23 cellular contexts compared by ENCODE assay signal in the genomic region with DNA sequence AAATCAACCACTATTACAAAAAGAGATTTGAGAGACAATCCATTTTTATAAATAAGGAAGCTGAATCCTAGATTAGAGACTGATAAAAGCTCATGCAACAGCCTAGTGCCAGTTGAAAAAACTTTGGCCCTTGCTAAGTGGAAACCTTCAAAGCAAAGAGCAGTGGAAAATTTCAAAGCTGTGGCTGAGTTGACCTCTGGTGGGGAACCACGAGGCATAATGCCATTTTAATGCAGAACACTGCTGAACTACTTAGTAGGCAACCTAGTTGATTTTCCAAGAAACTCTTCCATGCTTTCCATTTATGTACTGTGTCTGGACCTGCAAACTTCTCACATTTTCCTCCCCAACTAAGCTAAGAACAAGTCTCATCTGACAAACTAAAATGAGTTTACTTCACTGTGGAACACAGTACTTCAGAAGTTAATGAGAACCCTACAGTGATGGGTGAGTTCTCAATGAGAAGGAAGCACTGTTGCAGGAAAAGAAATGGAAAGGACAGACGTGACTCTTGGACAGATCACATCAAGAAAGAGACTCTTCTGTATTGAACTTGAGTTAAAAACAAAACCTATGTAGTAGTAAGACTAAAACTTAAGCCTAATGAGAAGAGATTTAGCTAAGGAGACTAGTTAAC. TPM values are rescaled to one million over a fixed set of nuclear protein-coding genes. Genes with fewer than 3 reads are reported as not detected.
DNase-seq lines count a peak whose midpoint lies in the region; TF ChIP-seq lines count a peak whose summit lies in the region.
"Had no signal": no experiment of that assay in that cellular context is flagged by ENCODE, and none has a peak within 500 bp of the region (broad histone marks: within the 10 kb centered on the region; RNA-seq: fewer than 3 reads in every experiment).

No MANE protein-coding gene starts in this region.

- H3K9me3 ChIP-seq in adipocyte (ENCODE audit: control insufficient read depth, low read length) (no peaks in the 10 kb centered on the region), mesenchymal stem cell (ENCODE audit: control insufficient read depth, low read length) (no peaks in the 10 kb centered on the region), SJCRH30 (replicated peaks) (no peaks in the 10 kb centered on the region)
- H3K9me3 ChIP-seq: BLaER1, esophagus muscularis mucosa, heart left ventricle, sigmoid colon, tibial nerve had no signal

- H2AFZ ChIP-seq in mesenchymal stem cell (ENCODE audit: low read depth, low read length) = no peak overlapping the region
- H2AFZ ChIP-seq: PC-9 had no signal

- H3K27me3 Mint-ChIP-seq in HFFc6 (ENCODE audit: insufficient read depth) = no peaks in the 10 kb centered on the region; the same call in 1 of the 2 replicates

- H3K4me2 ChIP-seq in mesenchymal stem cell (ENCODE audit: low read length, poor library complexity, severe bottlenecking) = no peak overlapping the region
- H3K4me2 ChIP-seq: BLaER1, PC-9 had no signal

- WGBS in mesenchymal stem cell = 52% methylated on average over 1 of the region's 2 CpGs

- H2AK5ac ChIP-seq in mesenchymal stem cell (ENCODE audit: low read length, severe bottlenecking) = no peak overlapping the region

- H3K4me1 ChIP-seq in adipocyte (ENCODE audit: control insufficient read depth, insufficient read depth, low read length) (peaks cover 24% of the 10 kb centered on the region), mesenchymal stem cell (ENCODE audit: control insufficient read depth, insufficient read depth, low read depth, low read length) (peaks cover 1% of the 10 kb centered on the region), SJCRH30 (no peaks in the 10 kb centered on the region)
- H3K4me1 ChIP-seq: BLaER1 had no signal

- no peak overlapping the region for H2BK15ac ChIP-seq in mesenchymal stem cell (ENCODE audit: low read depth, poor library complexity, severe bottlenecking)

- H3K27me3 ChIP-seq in adipocyte (replicated peaks; ENCODE audit: control insufficient read depth, insufficient read depth, low read length) (no peaks in the 10 kb centered on the region), mesenchymal stem cell (ENCODE audit: control insufficient read depth in 1 of 2, insufficient read depth in 1 of 2, low read length in 2 of 2) (no peaks in the 10 kb centered on the region), SJCRH30 (no peaks in the 10 kb centered on the region)
- H3K27me3 ChIP-seq: BLaER1, esophagus muscularis mucosa, heart left ventricle, sigmoid colon, tibial nerve had no signal

- peaks cover 31% of the 10 kb centered on the region for H3K36me3 Mint-ChIP-seq in HFFc6 (ENCODE audit: low read depth)

- H3K4me3 ChIP-seq in adipocyte (ENCODE audit: low read length) (no peak overlapping the region), mesenchymal stem cell (ENCODE audit: insufficient read depth in 1 of 2, low read depth in 1 of 2, low read length in 2 of 2) (no peak overlapping the region), SJCRH30 (no peak overlapping the region)
- H3K4me3 ChIP-seq: BLaER1, esophagus muscularis mucosa, heart left ventricle, PC-9, sigmoid colon, tibial nerve had no signal

- no peak overlapping the region for H2BK12ac ChIP-seq in mesenchymal stem cell (ENCODE audit: low read length in 2 of 2)

- TF ChIP-seq CTCF in HFFc6 (IDR thresholded peaks at IDR 0.05) = no peak

- H3K36me3 ChIP-seq in adipocyte (ENCODE audit: control insufficient read depth, insufficient read depth, low read length, severe bottlenecking) (peaks cover 77% of the 10 kb centered on the region), mesenchymal stem cell (ENCODE audit: control insufficient read depth in 1 of 2, insufficient read depth in 2 of 2, low read depth in 1 of 2, low read length in 2 of 2) (peaks cover 39 to 87% of the 10 kb centered on the region in 2 experiments), SJCRH30 (peaks cover 81% of the 10 kb centered on the region)

- H3K9ac ChIP-seq in adipocyte (ENCODE audit: low read length) (no peak overlapping the region), mesenchymal stem cell (ENCODE audit: low read length) (peak overlapping the region; percentile 1)
- H3K9ac ChIP-seq: BLaER1 had no signal

- no peak overlapping the region for H3K4me3 Mint-ChIP-seq in HFFc6

- H3K4me1 Mint-ChIP-seq in HFFc6 (ENCODE audit: low read depth) = peaks cover 8% of the 10 kb centered on the region

- H4K91ac ChIP-seq in mesenchymal stem cell (ENCODE audit: low read length) = no peak overlapping the region

- no peak overlapping the region for H3K4ac ChIP-seq in mesenchymal stem cell (ENCODE audit: low read depth in 1 of 2, low read length in 2 of 2)

- H3K14ac ChIP-seq in mesenchymal stem cell (ENCODE audit: low read length in 2 of 2) = no peak overlapping the region

- H3K23ac ChIP-seq in mesenchymal stem cell (ENCODE audit: low read length in 2 of 2) = no peak overlapping the region

- H3K27ac ChIP-seq in mesenchymal stem cell (ENCODE audit: low read length, poor library complexity, severe bottlenecking) (no peak overlapping the region), SJCRH30 (no peak overlapping the region)
- H3K27ac ChIP-seq: BLaER1, esophagus muscularis mucosa, heart left ventricle, sigmoid colon, tibial nerve had no signal

- peaks cover 30% of the 10 kb centered on the region for H3K79me1 ChIP-seq in mesenchymal stem cell (replicated peaks; ENCODE audit: low read length, poor library complexity, severe bottlenecking)

- H2BK5ac ChIP-seq in mesenchymal stem cell (ENCODE audit: low read depth, low read length, poor library complexity, severe bottlenecking) = no peak overlapping the region

- H3K18ac ChIP-seq in mesenchymal stem cell (ENCODE audit: low read depth in 1 of 2, low read length in 2 of 2) = no peak overlapping the region

- no peaks in the 10 kb centered on the region for H3K9me3 Mint-ChIP-seq in HFFc6

- H3K27ac Mint-ChIP-seq in HFFc6 = peak overlapping the region; percentile 11; the same call in 1 of the 2 replicates

- no peak overlapping the region for H4K8ac ChIP-seq in mesenchymal stem cell (ENCODE audit: low read length)

- H2BK120ac ChIP-seq in mesenchymal stem cell (ENCODE audit: low read depth, low read length) = no peak overlapping the region

- DNase-seq in HFFc6 (no peak), OCI-M1 (lab: John Stamatoyannopoulos, UW) (peak; percentile 44), adipocyte (ENCODE audit: low read depth) (peak; percentile 10), mesenchymal stem cell (peak; percentile 46), COLO829 (ENCODE audit: low spot score) (no peak), SJCRH30 (no peak), NCI-H128 (lab: John Stamatoyannopoulos, UW; ENCODE audit: unreplicated experiment) (no peak)
- DNase-seq: activated CD4-positive, CD25-positive, alpha-beta regulatory T cell treated with anti-CD3 and anti-CD28 coated beads, Interleukin-2, amount 50 U/mL, for 72 hours; dermis blood vessel endothelial cell; DMS79; GOT3; heart left ventricle; midbrain; NCI-H187; NCI-H510A treated with DMSO at 0.1 percent for 48 hours; occipital lobe; PC-9; sigmoid colon; stimulated activated CD4-positive, alpha-beta T cell treated with anti-CD3 and anti-CD28 coated beads, Interleukin-2, amount 100 ng/mL, for 48 hours; stimulated activated CD8-positive, alpha-beta memory T cell treated with anti-CD3 and anti-CD28 coated beads, Interleukin-4, amount 100 ng/mL, for 48 hours had no signal

RNA-seq across cellular contexts. Expression of a gene that starts 19.5 kb away (rescaled TPM):
- total RNA-seq in HFFc6 (2021; fragmentation: NEBNext Ultra II Directional; extraction: Animal tissue kit (Norgen Biotek cat#: 25700)) = under 1 TPM; 0.18 to 0.83 (median 0.27) TPM
- polyA plus RNA-seq in mesenchymal stem cell (2013, experiment 1 of 2) = 0.87 TPM
- polyA plus RNA-seq in mesenchymal stem cell (2013, experiment 2 of 2) = 0.68 TPM
- not detected in 2 replicates for total RNA-seq in SJCRH30 (2014; rRNA removed; shearing (Covaris generic))

Comparison
In these comparisons a context has a peak if more than half of its experiments do, and no peak if none do; other contexts are left out.
1. DNase-seq: peak in OCI-M1 (single experiment), adipocyte (single experiment) and mesenchymal stem cell (single experiment); none in HFFc6 (single experiment), COLO829 (single experiment), SJCRH30 (0 of 2) and NCI-H128 (single experiment).